Comparison of ENCODE assay signal across 14 cellular contexts in the genomic region with DNA sequence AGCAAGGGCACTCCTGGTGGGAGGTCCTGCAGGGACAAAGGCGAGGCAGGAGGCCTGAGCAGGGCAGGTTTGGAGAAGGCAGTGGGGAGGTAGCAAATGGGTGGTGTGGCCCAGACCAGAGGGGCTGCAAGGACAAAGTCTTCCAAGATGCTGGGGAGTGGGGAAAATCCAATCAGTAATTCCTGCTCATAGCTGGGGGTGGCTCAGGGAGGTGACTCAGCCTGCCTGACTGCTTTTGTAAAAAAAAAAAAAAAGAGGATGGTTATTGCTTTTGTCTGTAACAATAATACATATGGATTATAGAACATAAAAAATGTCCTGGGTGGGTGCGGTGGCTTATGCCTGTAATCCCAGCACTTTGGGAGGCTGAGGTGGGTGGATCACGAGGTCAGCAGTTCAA.
"Had no signal": no experiment of that assay in that cellular context is flagged by ENCODE, and none has a peak within 500 bp of the region (broad histone marks: within the 10 kb centered on the region; RNA-seq: fewer than 3 reads in every experiment).

No MANE protein-coding gene starts in this region.

- H3K4me3 ChIP-seq: psoas muscle, right lobe of liver had no signal

- H3K27me3 ChIP-seq: right lobe of liver had no signal

- ATAC-seq: left colon; natural killer cell treated with Interleukin-12 subunit alpha and Interleukin-12 subunit beta and Interleukin-15 and Interleukin-18, amount 100 ng/mL, for 72 hours; psoas muscle; right lobe of liver; T-helper 17 cell had no signal

- H3K27ac ChIP-seq: psoas muscle, right lobe of liver had no signal

- DNase-seq: activated CD4-positive, alpha-beta T cell treated with anti-CD3 and anti-CD28 coated beads, Interleukin-2, amount 50 U/mL, for 1 hour; activated gamma-delta T cell; activated naive CD8-positive, alpha-beta T cell treated with anti-CD3 and anti-CD28 coated beads for 36 hours; activated T-cell treated with anti-CD3 and anti-CD28 coated beads, Interleukin-2, amount 50 U/mL, for 48 hours; erythroblast; glutamatergic neuron; left colon; occipital lobe; psoas muscle; stimulated activated CD4-positive, alpha-beta T cell treated with anti-CD3 and anti-CD28 coated beads, Interleukin-12 subunit alpha, Interleukin-12 subunit beta, amount 100 ng/mL, for 4 hours; stimulated activated naive CD4-positive, alpha-beta T cell; T-helper 17 cell had no signal

- H3K36me3 ChIP-seq: right lobe of liver had no signal

- H3K9me3 ChIP-seq: psoas muscle, right lobe of liver had no signal
